ENCODE assay signal across 10 cellular contexts in the genomic region with DNA sequence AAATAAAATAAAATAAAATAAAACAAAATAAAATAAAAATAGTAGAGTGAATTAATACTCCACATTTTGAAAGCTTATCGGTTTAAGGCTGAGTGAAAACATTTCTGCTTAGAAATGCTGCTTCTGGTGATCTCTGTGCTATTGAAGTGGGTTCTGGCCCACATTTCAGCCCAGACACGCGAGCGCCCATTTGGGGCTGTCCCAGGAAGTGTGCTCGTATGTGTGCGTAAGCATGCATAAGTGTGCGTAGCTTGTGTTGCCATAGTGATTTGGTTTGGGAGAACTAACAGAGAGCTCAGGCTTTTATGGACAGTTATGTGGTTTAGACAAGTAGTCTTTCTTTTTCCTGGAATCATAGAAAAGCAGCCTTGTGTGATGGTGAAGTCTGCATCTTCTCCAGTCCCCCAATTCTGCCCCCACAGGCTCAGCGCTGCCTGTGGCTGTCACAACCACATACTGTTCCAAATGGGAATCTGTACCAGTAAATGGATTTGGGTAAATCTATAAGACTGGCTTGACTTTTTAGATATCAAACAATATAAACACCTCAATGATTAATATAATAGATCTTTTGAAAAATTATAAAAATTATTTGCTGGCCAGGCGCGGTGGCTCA. TPM values are rescaled to one million over a fixed set of nuclear protein-coding genes. Genes with fewer than 3 reads are reported as not detected.
DNase-seq lines count a peak whose midpoint lies in the region; ATAC-seq, FAIRE-seq and TF ChIP-seq lines count a peak whose summit lies in the region.
"Had no signal": no experiment of that assay in that cellular context is flagged by ENCODE, and none has a peak within 500 bp of the region (broad histone marks: within the 10 kb centered on the region; RNA-seq: fewer than 3 reads in every experiment).

No MANE protein-coding gene starts in this region.

- TF ChIP-seq POLR2A in K562 (conservative IDR thresholded peaks at IDR 0.05): no peak

- H3K4me3 ChIP-seq in K562: no peak overlapping the region
- no peak overlapping the region for H3K4me3 ChIP-seq in right cardiac atrium (ENCODE audit: low read length)
- H3K4me3 ChIP-seq: lung had no signal

- 78% methylated on average over 10 of the region's 10 CpGs for WGBS in K562 (ENCODE audit: insufficient coverage, low coverage, missing lambda C conversion rate)
- 70% methylated on average over 10 of the region's 10 CpGs for WGBS in right cardiac atrium

- H2AFZ ChIP-seq in K562 (ENCODE audit: low read depth, low read length): no peak overlapping the region

- H3K9me3 ChIP-seq in K562 (replicated peaks; ENCODE audit: control insufficient read depth, insufficient read depth, low read depth, low read length) (no peaks in the 10 kb centered on the region), right cardiac atrium (ENCODE audit: control insufficient read depth, low read length) (no peaks in the 10 kb centered on the region)

- no peak for TF ChIP-seq CTCF in K562 (IDR thresholded peaks at IDR 0.05 in 2 of 3, conservative IDR thresholded peaks at IDR 0.05 in 1 of 3; ENCODE audit: insufficient read depth in 2 of 3, low read depth in 1 of 3, low read length in 3 of 3)

- peak; percentile 8 to 32 (median 15) for DNase-seq in activated CD4-positive, CD25-positive, alpha-beta regulatory T cell (lab: John Stamatoyannopoulos, UW)
- no peak for DNase-seq in K562 (ENCODE audit: extremely low read depth in 1 of 4, low spot score in 3 of 4)
- peak; percentile 22 to 48 for DNase-seq in stimulated activated CD8-positive, alpha-beta memory T cell treated with anti-CD3 and anti-CD28 coated beads, Interleukin-4, amount 100 ng/mL, for 4 hours (ENCODE audit: low read depth in 2 of 2, low spot score in 1 of 2)
- DNase-seq in HK-2 (ENCODE audit: unreplicated experiment): no peak
- no peak for DNase-seq in HTR-8/SVneo (ENCODE audit: insufficient read length, low spot score)
- no peak for DNase-seq in right cardiac atrium

- no peak overlapping the region for H3K9ac ChIP-seq in K562 (ENCODE audit: insufficient read depth in 1 of 2, low read depth in 2 of 2, low read length in 2 of 2)

- H3K27ac ChIP-seq in K562 (ENCODE audit: extremely low read depth, low read depth, low read length) (no peak overlapping the region), right cardiac atrium (ENCODE audit: low read length) (no peak overlapping the region)

- in situ Hi-C loops in K562 (cut with MboI): no loop called here

- H3K4me1 ChIP-seq in K562 (replicated peaks in 1 of 2; ENCODE audit: control insufficient read depth in 2 of 2, insufficient read depth in 2 of 2, low read length in 2 of 2) (peaks cover 0 to 5% of the 10 kb centered on the region in 2 experiments; a peak in 1 of 5 replicates), right cardiac atrium (ENCODE audit: control insufficient read depth, insufficient read depth, low read length) (no peaks in the 10 kb centered on the region)

- no peak overlapping the region for H3K4me2 ChIP-seq in K562 (ENCODE audit: insufficient read depth, low read length)

- TF ChIP-seq RAD21 in K562 (CRISPR knock-in tag; conservative IDR thresholded peaks at IDR 0.05 in 1 of 2, IDR thresholded peaks at IDR 0.05 in 1 of 2): no peak

- no peaks in the 10 kb centered on the region for H4K20me1 ChIP-seq in K562 (replicated peaks; ENCODE audit: control insufficient read depth, insufficient read depth, low read length)

- ATAC-seq in GM21619 (IDR thresholded peaks at IDR 0.05; ENCODE audit: unreplicated experiment) (peak; percentile 80), K562 (no peak), GM21515 (IDR thresholded peaks at IDR 0.05; ENCODE audit: unreplicated experiment) (no peak), right cardiac atrium (no peak)
- ATAC-seq: HCT116 had no signal

- no peak for TF ChIP-seq EP300 in K562 (IDR thresholded peaks at IDR 0.05; ENCODE audit: low read length)

- H3K9me1 ChIP-seq in K562 (ENCODE audit: control insufficient read depth, insufficient read depth, low read length): no peaks in the 10 kb centered on the region

- H3K79me2 ChIP-seq in K562 (ENCODE audit: control insufficient read depth, insufficient read depth, low read length): no peaks in the 10 kb centered on the region

- CTCF ChIA-PET in K562 (lab: Yijun Ruan, JAX; ENCODE audit: low intra/inter-chr PET ratio): no interaction called here

- intact Hi-C loops in K562 (cut with micrococcal nuclease): no loop called here
- intact Hi-C loops in right cardiac atrium (cut with DNase I): loop anchor here in 1 of 4 donors (5.0 kb wide), 1 partner anchor 328 kb away; no protein-coding TSS in a partner anchor

- no peaks in the 10 kb centered on the region for H3K27me3 ChIP-seq in K562 (ENCODE audit: control insufficient read depth in 2 of 2, insufficient read depth in 2 of 2, low read length in 2 of 2)
- H3K27me3 ChIP-seq in right cardiac atrium (ENCODE audit: control insufficient read depth, insufficient read depth): no peaks in the 10 kb centered on the region

- no TSS peak for BruUV-seq in K562 (replicated peaks; lab: Mats Ljungman, UMichigan)

- FAIRE-seq in K562 (lab: Jason Lieb, UNC) (peak; percentile 19), HTR-8/SVneo (lab: Jason Lieb, UNC) (no peak)

- POLR2A ChIA-PET in K562 (lab: Yijun Ruan, JAX): interaction anchor here (0.5 kb wide), 1 partner anchor 10 kb away, joined by 3 read pairs; no protein-coding TSS in a partner anchor

- H3K36me3 ChIP-seq in K562 (ENCODE audit: control insufficient read depth, insufficient read depth, low read length): no peaks in the 10 kb centered on the region

TF ChIP-seq in K562, 482 proteins besides CTCF, POLR2A, EP300 and RAD21:
- TF ChIP-seq, protein P1, sequence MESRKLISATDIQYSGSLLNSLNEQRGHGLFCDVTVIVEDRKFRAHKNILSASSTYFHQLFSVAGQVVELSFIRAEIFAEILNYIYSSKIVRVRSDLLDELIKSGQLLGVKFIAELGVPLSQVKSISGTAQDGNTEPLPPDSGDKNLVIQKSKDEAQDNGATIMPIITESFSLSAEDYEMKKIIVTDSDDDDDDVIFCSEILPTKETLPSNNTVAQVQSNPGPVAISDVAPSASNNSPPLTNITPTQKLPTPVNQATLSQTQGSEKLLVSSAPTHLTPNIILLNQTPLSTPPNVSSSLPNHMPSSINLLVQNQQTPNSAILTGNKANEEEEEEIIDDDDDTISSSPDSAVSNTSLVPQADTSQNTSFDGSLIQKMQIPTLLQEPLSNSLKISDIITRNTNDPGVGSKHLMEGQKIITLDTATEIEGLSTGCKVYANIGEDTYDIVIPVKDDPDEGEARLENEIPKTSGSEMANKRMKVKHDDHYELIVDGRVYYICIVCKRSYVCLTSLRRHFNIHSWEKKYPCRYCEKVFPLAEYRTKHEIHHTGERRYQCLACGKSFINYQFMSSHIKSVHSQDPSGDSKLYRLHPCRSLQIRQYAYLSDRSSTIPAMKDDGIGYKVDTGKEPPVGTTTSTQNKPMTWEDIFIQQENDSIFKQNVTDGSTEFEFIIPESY (CRISPR knock-in tag; IDR thresholded peaks at IDR 0.05): peak; percentile 26; the same call in 1 of the 2 replicates
- TF ChIP-seq NFE2 (IDR thresholded peaks at IDR 0.05; ENCODE audit: low read depth): no peak
- peak; percentile 61 for TF ChIP-seq RFX1 (IDR thresholded peaks at IDR 0.05)

RNA-seq across cellular contexts. Expression of a gene that starts 29.8 kb away (rescaled TPM):
- 13.1 and 32.6 TPM in 2 replicates for total RNA-seq in K562 (2011; cell fraction: chromatin; rRNA removed; ENCODE audit: low replicate concordance)
- 11.2 and 12.5 TPM in 2 replicates for total RNA-seq in K562 (2011; cell fraction: nucleolus; rRNA removed)
- 20.3 and 27.3 TPM in 2 replicates for total RNA-seq in K562 (2011; cell fraction: nucleoplasm; rRNA removed)
- total RNA-seq in K562 (2014; rRNA removed): 5.6 and 6.2 TPM in 2 replicates
- 13.5 and 14.8 TPM in 2 replicates for total RNA-seq in K562 (2014; rRNA removed; fragmentation: Illumina TruSeq; extraction: Trizol)
- total RNA-seq in K562 (2015; rRNA removed; fragmentation: Illumina TruSeq; extraction: Trizol): 10.6 and 11.2 TPM in 2 replicates
- total RNA-seq in K562 (2021): 12.7 and 13.1 TPM in 2 replicates
- polyA plus RNA-seq in K562 (2011; rRNA removed): 7.3 and 8.3 TPM in 2 replicates
- 1.8 and 4.2 TPM in 2 replicates for polyA plus RNA-seq in K562 (2011; cell fraction: cytosol; rRNA removed)
- 6.5 and 7.7 TPM in 2 replicates for polyA plus RNA-seq in K562 (2011; cell fraction: nucleus; rRNA removed)
- polyA plus RNA-seq in K562 (2012): 9.8 and 11.3 TPM in 2 replicates
- 12.8 and 14.1 TPM in 2 replicates for polyA plus RNA-seq in K562 (2014; fragmentation: Illumina TruSeq; extraction: Trizol)
- polyA plus RNA-seq in K562 (2014; fragmentation: Nextera tagmentation; extraction: Ambion mirVana): 1 to 10 TPM; 1.6 TPM
- 8.8 and 9.8 TPM in 2 replicates for polyA plus RNA-seq in K562 (2014; rRNA removed)
- 6.8 and 7.8 TPM in 2 replicates for polyA minus RNA-seq in K562 (2011; rRNA and poly(A)+ RNA removed)
- 5.3 and 6.5 TPM in 2 replicates for polyA minus RNA-seq in K562 (2011; cell fraction: cytosol; rRNA and poly(A)+ RNA removed)
- 5.9 and 10.9 TPM in 2 replicates for polyA minus RNA-seq in K562 (2011; cell fraction: nucleus; rRNA and poly(A)+ RNA removed)
- total RNA-seq in right cardiac atrium: 10 to 100 TPM; 13.5 to 22.4 (median 14.8) TPM
- polyA plus RNA-seq in right cardiac atrium: 6.9 TPM

Comparison
In these comparisons a context has a peak if more than half of its experiments do, and no peak if none do; other contexts are left out.
1. DNase-seq: peak in activated CD4-positive, CD25-positive, alpha-beta regulatory T cell (4 of 4) and stimulated activated CD8-positive, alpha-beta memory T cell treated with anti-CD3 and anti-CD28 coated beads, Interleukin-4, amount 100 ng/mL, for 4 hours (2 of 2); none in K562 (0 of 4), HK-2 (single experiment), HTR-8/SVneo (single experiment) and right cardiac atrium (0 of 3).